In genomic region chr14:74246561-74246960, GRCh38 we compare ENCODE assay signal across 18 cellular contexts. TPM values are rescaled to one million over a fixed set of nuclear protein-coding genes. Genes with fewer than 3 reads are reported as not detected.
DNase-seq lines count a peak whose midpoint lies in the region; ATAC-seq, FAIRE-seq and TF ChIP-seq lines count a peak whose summit lies in the region.
"Had no signal": no experiment of that assay in that cellular context is flagged by ENCODE, and none has a peak within 500 bp of the region (broad histone marks: within the 10 kb centered on the region; RNA-seq: fewer than 3 reads in every experiment).

No MANE protein-coding gene starts in this region.

- ATAC-seq in WTC11: peak; percentile 7; the same call in 1 of the 2 replicates
- no peak for ATAC-seq in CD8-positive, alpha-beta T cell

- FAIRE-seq in HTR-8/SVneo (lab: Jason Lieb, UNC): peak; percentile 49
- FAIRE-seq: G401.6, GM12892 had no signal

- peaks cover 24% of the 10 kb centered on the region for H3K4me1 ChIP-seq in neural progenitor cell
- peaks cover 7% of the 10 kb centered on the region for H3K4me1 ChIP-seq in CD8-positive, alpha-beta T cell (ENCODE audit: insufficient read depth, low read length)
- H3K4me1 ChIP-seq: Caco-2 had no signal

- H4K20me1 ChIP-seq in neural progenitor cell (ENCODE audit: low read depth): peaks cover 16% of the 10 kb centered on the region

- H2AFZ ChIP-seq in neural progenitor cell (replicated peaks): no peak overlapping the region

- H3K9me3 ChIP-seq in neural progenitor cell (ENCODE audit: low read depth): no peaks in the 10 kb centered on the region
- no peaks in the 10 kb centered on the region for H3K9me3 ChIP-seq in CD8-positive, alpha-beta T cell (ENCODE audit: low read length)
- H3K9me3 ChIP-seq: Caco-2 had no signal

- no peaks in the 10 kb centered on the region for H3K36me3 ChIP-seq in neural progenitor cell
- no peaks in the 10 kb centered on the region for H3K36me3 ChIP-seq in CD8-positive, alpha-beta T cell (ENCODE audit: insufficient read depth, low read length)

- no peak overlapping the region for H3K27ac ChIP-seq in neural progenitor cell
- H3K27ac ChIP-seq in CD8-positive, alpha-beta T cell (ENCODE audit: low read depth, low read length): no peak overlapping the region

- no peak for TF ChIP-seq CTCF in WTC11 (IDR thresholded peaks at IDR 0.05)
- TF ChIP-seq CTCF in neural progenitor cell (IDR thresholded peaks at IDR 0.05): no peak
- no peak for TF ChIP-seq CTCF in CD8-positive, alpha-beta T cell (IDR thresholded peaks at IDR 0.05)

- H3K27me3 ChIP-seq in neural progenitor cell: peaks cover 46% of the 10 kb centered on the region
- H3K27me3 ChIP-seq in CD8-positive, alpha-beta T cell (ENCODE audit: insufficient read depth, low read length): peaks cover 27% of the 10 kb centered on the region

- no peak overlapping the region for H3K27ac Mint-ChIP-seq in WTC11
- H3K27ac Mint-ChIP-seq in neural progenitor cell: no peak overlapping the region
- no peak overlapping the region for H3K27ac Mint-ChIP-seq in CD8-positive, alpha-beta T cell

- no peaks in the 10 kb centered on the region for H3K36me3 Mint-ChIP-seq in WTC11
- H3K36me3 Mint-ChIP-seq in neural progenitor cell: no peaks in the 10 kb centered on the region
- H3K36me3 Mint-ChIP-seq in CD8-positive, alpha-beta T cell: no peaks in the 10 kb centered on the region

- DNase-seq in HTR-8/SVneo (ENCODE audit: insufficient read length, low spot score): no peak
- no peak for DNase-seq in WTC11 (ENCODE audit: low spot score)
- peak; percentile 45 for DNase-seq in neural progenitor cell (ENCODE audit: low spot score)
- no peak for DNase-seq in CD8-positive, alpha-beta T cell
- DNase-seq in T-helper 9 cell: no peak
- DNase-seq in hypothalamus (lab: John Stamatoyannopoulos, UW): no peak
- DNase-seq: C1 segment of cervical spinal cord; Caco-2; CD4-positive, alpha-beta memory T cell; DMS153; DND-41; GOT3; H7; HCEC 1CT had no signal

- H3K4me3 Mint-ChIP-seq in WTC11 (no peak overlapping the region), neural progenitor cell (peak overlapping the region; percentile 39)
- H3K4me3 Mint-ChIP-seq in CD8-positive, alpha-beta T cell: no peak overlapping the region
- H3K4me3 Mint-ChIP-seq: CD4-positive, alpha-beta memory T cell had no signal

- H3K4me3 ChIP-seq in neural progenitor cell: no peak overlapping the region
- no peak overlapping the region for H3K4me3 ChIP-seq in CD8-positive, alpha-beta T cell (ENCODE audit: low read depth, low read length)

- peak overlapping the region; percentile 47 for H3K4me2 ChIP-seq in neural progenitor cell

- H3K4me1 Mint-ChIP-seq in WTC11: peaks cover 50% of the 10 kb centered on the region
- H3K4me1 Mint-ChIP-seq in neural progenitor cell: peaks cover 28% of the 10 kb centered on the region
- peaks cover 10% of the 10 kb centered on the region for H3K4me1 Mint-ChIP-seq in CD8-positive, alpha-beta T cell (ENCODE audit: low read depth)

- H3F3A ChIP-seq in neural progenitor cell (ENCODE audit: low read depth): peaks cover 21% of the 10 kb centered on the region

- peaks cover 47% of the 10 kb centered on the region for H3K27me3 Mint-ChIP-seq in WTC11 (ENCODE audit: low read depth)
- peaks cover 50% of the 10 kb centered on the region for H3K27me3 Mint-ChIP-seq in neural progenitor cell (ENCODE audit: insufficient read depth, low read depth)
- H3K27me3 Mint-ChIP-seq in CD8-positive, alpha-beta T cell (ENCODE audit: low read depth): peaks cover 69% of the 10 kb centered on the region

- no peak overlapping the region for H3K9ac ChIP-seq in neural progenitor cell

- CTCF ChIA-PET in WTC11 (lab: Charles Lee): interaction anchor here (0.5 to 11.1 kb wide), 6 partner anchors 12 to 233 kb away, joined by 3 to 89 read pairs (median 4); no protein-coding TSS in a partner anchor
- CTCF ChIA-PET in CD8-positive, alpha-beta T cell (lab: Charles Lee): interaction anchor here (1.6 to 1.9 kb wide), 2 partner anchors 10 to 30 kb away, joined by 5 to 10 read pairs; no protein-coding TSS in a partner anchor

- POLR2A ChIA-PET in WTC11 (lab: Charles Lee): interaction anchor here (0.6 kb wide), 1 partner anchor 497 kb away, joined by 5 read pairs; no protein-coding TSS in a partner anchor
- POLR2A ChIA-PET in CD8-positive, alpha-beta T cell (lab: Charles Lee): no interaction called here

- no peaks in the 10 kb centered on the region for H3K79me2 ChIP-seq in neural progenitor cell (ENCODE audit: low read depth)

- intact Hi-C loops in CD8-positive, alpha-beta T cell (cut with DNase I, micrococcal nuclease): no loop called here

- H3K9me3 Mint-ChIP-seq in WTC11: no peaks in the 10 kb centered on the region
- H3K9me3 Mint-ChIP-seq in neural progenitor cell: peaks cover 3% of the 10 kb centered on the region
- H3K9me3 Mint-ChIP-seq in CD8-positive, alpha-beta T cell: no peaks in the 10 kb centered on the region
- H3K9me3 Mint-ChIP-seq: CD4-positive, alpha-beta memory T cell had no signal

TF ChIP-seq in WTC11, 78 proteins besides CTCF, POLR2A, EP300 and RAD21:
- no peak for TF ChIP-seq NR3C1 (CRISPR knock-in tag; conservative IDR thresholded peaks at IDR 0.05; ENCODE audit: low read depth)
- TF ChIP-seq JAZF1 (CRISPR knock-in tag; IDR thresholded peaks at IDR 0.05): no peak
- no peak for TF ChIP-seq ZNF138 (CRISPR knock-in tag; conservative IDR thresholded peaks at IDR 0.05)
- no peak for TF ChIP-seq PRRX2 (CRISPR knock-in tag; IDR thresholded peaks at IDR 0.05)
- no peak for TF ChIP-seq MYBL2 (CRISPR knock-in tag; IDR thresholded peaks at IDR 0.05)
- TF ChIP-seq NFE2L1 (CRISPR knock-in tag; IDR thresholded peaks at IDR 0.05): no peak
- TF ChIP-seq TP53 (CRISPR knock-in tag; IDR thresholded peaks at IDR 0.05): no peak
- no peak for TF ChIP-seq SOX15 (CRISPR knock-in tag; IDR thresholded peaks at IDR 0.05)
- TF ChIP-seq ZMAT4 (CRISPR knock-in tag; IDR thresholded peaks at IDR 0.05): no peak
- no peak for TF ChIP-seq ZNF317 (CRISPR knock-in tag; IDR thresholded peaks at IDR 0.05; ENCODE audit: borderline replicate concordance, low read depth)
- no peak for TF ChIP-seq GABPB1 (CRISPR knock-in tag; IDR thresholded peaks at IDR 0.05)
- no peak for TF ChIP-seq HMGA2 (CRISPR knock-in tag; IDR thresholded peaks at IDR 0.05)
- no peak for TF ChIP-seq JUN (CRISPR knock-in tag; IDR thresholded peaks at IDR 0.05)

RNA-seq across cellular contexts. Expression of gene VSX2, which starts 7.3 kb away (rescaled TPM):
- 0.11 to 0.16 TPM in 2 of 3 replicates, not detected in the other for total RNA-seq in WTC11 (2021)
- total RNA-seq in neural progenitor cell (ENCODE audit: low replicate concordance): 0.51 and 1.3 TPM in 2 replicates
- total RNA-seq in CD8-positive, alpha-beta T cell: not detected
- total RNA-seq: A172; A673; Caco-2; CD4-positive, alpha-beta memory T cell; H7 had no signal

RNA-seq across cellular contexts. Expression of gene ABCD4, which starts 56.2 kb away (rescaled TPM):
- total RNA-seq in WTC11 (2021) (84.7 to 91.2 TPM (median 90.2 TPM) in 3 replicates), neural progenitor cell (ENCODE audit: low replicate concordance) (66.6 and 110 TPM in 2 replicates)
- total RNA-seq in CD8-positive, alpha-beta T cell: 10 to 100 TPM; 67.5 to 76.9 TPM
